21 cellular contexts compared by ENCODE assay signal in the genomic region with DNA sequence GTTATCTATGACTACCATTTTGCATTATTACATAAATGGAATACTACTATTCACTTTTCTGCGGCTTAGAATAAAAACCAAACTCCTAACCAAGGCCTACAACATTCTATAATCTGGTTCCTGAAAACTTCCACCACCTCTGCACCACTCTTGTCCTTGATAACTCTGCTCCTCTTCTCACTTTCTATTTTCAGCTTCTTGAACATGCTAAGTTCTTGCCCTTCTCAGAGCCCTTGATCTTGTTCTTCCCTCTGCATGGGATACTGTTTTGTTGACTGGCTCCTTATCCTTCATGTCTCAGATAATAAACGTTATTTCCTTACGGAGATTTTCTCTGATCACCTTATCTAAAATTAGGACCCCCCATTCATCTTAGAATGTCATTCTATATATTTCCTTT.
"Had no signal": no experiment of that assay in that cellular context is flagged by ENCODE, and none has a peak within 500 bp of the region (broad histone marks: within the 10 kb centered on the region; RNA-seq: fewer than 3 reads in every experiment).

No MANE protein-coding gene starts in this region.

- DNase-seq: cerebellar nuclear complex; colonic mucosa; cortex of kidney; effector CD8-positive, alpha-beta T cell; effector memory CD8-positive, alpha-beta T cell; endodermal cell; erythroblast; esophagus squamous epithelium; foreskin fibroblast; foreskin melanocyte; gastrocnemius medialis; glutamatergic neuron; heart left ventricle; hippocampal formation; left cardiac atrium; left lung; lower lobe of right lung; mesendoderm; midbrain had no signal

- H3K9me3 ChIP-seq: colonic mucosa, esophagus squamous epithelium, gastrocnemius medialis, heart left ventricle, left lung, lower lobe of right lung had no signal

- H3K4me1 ChIP-seq: colonic mucosa, esophagus squamous epithelium, gastrocnemius medialis, left lung, lower lobe of right lung had no signal

- H3K4me3 ChIP-seq: colonic mucosa, esophagus squamous epithelium, gastrocnemius medialis, heart left ventricle, left lung, lower lobe of right lung had no signal

- H3K27me3 ChIP-seq: colonic mucosa, esophagus squamous epithelium, gastrocnemius medialis, heart left ventricle, left lung had no signal

- ATAC-seq: effector memory CD8-positive, alpha-beta T cell; esophagus mucosa; gastrocnemius medialis; left lung; lower lobe of right lung had no signal

- H3K27ac ChIP-seq: colonic mucosa, epithelial cell of prostate, esophagus squamous epithelium, gastrocnemius medialis, left lung, lower lobe of right lung had no signal
